ENCODE assay signal across 19 cellular contexts in genomic region chr3:53551324-53551723, GRCh38. TPM values are rescaled to one million over a fixed set of nuclear protein-coding genes. Genes with fewer than 3 reads are reported as not detected.
"Had no signal": no experiment of that assay in that cellular context is flagged by ENCODE, and none has a peak within 500 bp of the region (broad histone marks: within the 10 kb centered on the region; RNA-seq: fewer than 3 reads in every experiment).

No MANE protein-coding gene starts in this region.

- H3K9me3 ChIP-seq: left lung, thyroid gland, upper lobe of right lung had no signal

- H3K4me1 ChIP-seq: left lung, upper lobe of right lung had no signal

- H3K36me3 ChIP-seq: left lung, thyroid gland, upper lobe of right lung had no signal

- H3K4me3 ChIP-seq: left lung, lung, thyroid gland, upper lobe of right lung had no signal

- H3K27ac ChIP-seq: left lung, thyroid gland, upper lobe of right lung, VCaP had no signal

- FAIRE-seq: kidney, small intestine had no signal

- H3K27me3 ChIP-seq: left lung, thyroid gland, upper lobe of right lung had no signal

- ATAC-seq: left lung; naive thymus-derived CD4-positive, alpha-beta T cell; sciatic nerve; T-cell; upper lobe of right lung had no signal

- DNase-seq: activated CD4-positive, CD25-positive, alpha-beta regulatory T cell treated with anti-CD3 and anti-CD28 coated beads, Interleukin-2, amount 50 U/mL, for 72 hours; amniotic stem cell; foreskin fibroblast; kidney; left lung; naive thymus-derived CD4-positive, alpha-beta T cell; occipital lobe; small intestine; stimulated activated CD4-positive, alpha-beta T cell treated with anti-CD3 and anti-CD28 coated beads, Interleukin-2, amount 100 ng/mL, for 48 hours; stimulated activated CD8-positive, alpha-beta memory T cell treated with anti-CD3 and anti-CD28 coated beads, Interleukin-4, amount 100 ng/mL, for 48 hours; stimulated activated naive CD4-positive, alpha-beta T cell treated with Interleukin-2 at 50 U/mL for 16 hours; substantia nigra; T-cell; upper lobe of right lung had no signal

RNA-seq across cellular contexts. Expression of gene CACNA1D, which starts 56.9 kb away (rescaled TPM):
- total RNA-seq: glomerular endothelial cell had no signal
- polyA plus RNA-seq: naive thymus-derived CD4-positive, alpha-beta T cell had no signal
